ENCODE assay signal across 14 cellular contexts in genomic region chr1:70666381-70667140, GRCh38.
DNase-seq lines count a peak whose midpoint lies in the region; ATAC-seq, FAIRE-seq and TF ChIP-seq lines count a peak whose summit lies in the region.
"Had no signal": no experiment of that assay in that cellular context is flagged by ENCODE, and none has a peak within 500 bp of the region (broad histone marks: within the 10 kb centered on the region; RNA-seq: fewer than 3 reads in every experiment).

No MANE protein-coding gene starts in this region.

- H3K9me3 ChIP-seq in HEK293 (ENCODE audit: control insufficient read depth, insufficient read depth, low read depth, low read length) (no peaks in the 10 kb centered on the region), adrenal gland (replicated peaks in 1 of 3) (no peaks in the 10 kb centered on the region), pancreas (no peaks in the 10 kb centered on the region), neural progenitor cell (ENCODE audit: low read depth) (no peaks in the 10 kb centered on the region)
- H3K9me3 ChIP-seq: SJCRH30 had no signal

- peak; percentile 74 to 80 (median 77) for ATAC-seq in pancreas

- H3K27me3 ChIP-seq in adrenal gland = no peaks in the 10 kb centered on the region
- no peaks in the 10 kb centered on the region for H3K27me3 ChIP-seq in pancreas
- no peaks in the 10 kb centered on the region for H3K27me3 ChIP-seq in neural progenitor cell
- H3K27me3 ChIP-seq: SJCRH30 had no signal

- H3K4me1 Mint-ChIP-seq in neural progenitor cell = no peaks in the 10 kb centered on the region
- H3K4me1 Mint-ChIP-seq: CD8-positive, alpha-beta memory T cell had no signal

- H4K20me1 ChIP-seq in neural progenitor cell (ENCODE audit: low read depth) = no peaks in the 10 kb centered on the region

- TF ChIP-seq CTCF in HEK293 (tag by site-specific recombination; IDR thresholded peaks at IDR 0.05) (no peak), adrenal gland (IDR thresholded peaks at IDR 0.05) (no peak), pancreas (IDR thresholded peaks at IDR 0.05) (no peak), neural progenitor cell (IDR thresholded peaks at IDR 0.05) (no peak)

- no peak overlapping the region for H3K27ac Mint-ChIP-seq in neural progenitor cell
- H3K27ac Mint-ChIP-seq: CD8-positive, alpha-beta memory T cell had no signal

- no peaks in the 10 kb centered on the region; the same call in 1 of the 2 replicates for H3K4me1 ChIP-seq in HEK293 (ENCODE audit: control insufficient read depth, insufficient read depth, low read length)
- H3K4me1 ChIP-seq in adrenal gland (replicated peaks in 1 of 2) = no peaks in the 10 kb centered on the region
- peaks cover 10 to 38% (median 19%) of the 10 kb centered on the region in 3 donors for H3K4me1 ChIP-seq in pancreas
- no peaks in the 10 kb centered on the region for H3K4me1 ChIP-seq in neural progenitor cell
- H3K4me1 ChIP-seq: SJCRH30 had no signal

- no peak overlapping the region for H3K9ac ChIP-seq in neural progenitor cell

- H3K4me3 ChIP-seq in HEK293 (ENCODE audit: low read depth, low read length) (no peak overlapping the region), adrenal gland (no peak overlapping the region), pancreas (no peak overlapping the region), neural progenitor cell (no peak overlapping the region)
- H3K4me3 ChIP-seq: SJCRH30 had no signal

- H3K79me2 ChIP-seq in neural progenitor cell (ENCODE audit: low read depth) = no peaks in the 10 kb centered on the region

- 54 to 58% (median 56%) methylated on average over 8 of the region's 8 CpGs for WGBS in adrenal gland, 4 donors
- WGBS in pancreas, 2 donors = 15 to 16% methylated on average over 8 of the region's 8 CpGs

- peak in 5 of 7 donors; percentile 12 to 36 (median 19) for DNase-seq in adrenal gland
- DNase-seq in kidney tubule cell (ENCODE audit: low spot score) = peak; percentile 80
- DNase-seq in pancreas = peak in 4 of 6 donors; percentile 23 to 52 (median 40)
- DNase-seq in ureter (ENCODE audit: low spot score) = no peak
- no peak for DNase-seq in head of caudate nucleus
- DNase-seq in neural progenitor cell (ENCODE audit: low spot score) = no peak
- DNase-seq: CD8-positive, alpha-beta memory T cell; Karpas-422; NCI-H1105 treated with DMSO at 0.1 percent for 48 hours; NCI-H187; NCI-H446 treated with DMSO at 0.1 percent for 48 hours; SJCRH30 had no signal

- intact Hi-C loops in adrenal gland (cut with DNase I) = no loop called here
- intact Hi-C loops in pancreas (cut with DNase I) = no loop called here
- intact Hi-C loops in head of caudate nucleus (cut with DNase I) = no loop called here

- H3K36me3 ChIP-seq in HEK293 (ENCODE audit: control insufficient read depth in 2 of 2, insufficient read depth in 1 of 2, low read length in 2 of 2) (no peaks in the 10 kb centered on the region), adrenal gland (replicated peaks in 1 of 2) (no peaks in the 10 kb centered on the region), pancreas (no peaks in the 10 kb centered on the region), neural progenitor cell (no peaks in the 10 kb centered on the region)
- H3K36me3 ChIP-seq: SJCRH30 had no signal

- no peak for FAIRE-seq in pancreas (lab: Jason Lieb, UNC)
- FAIRE-seq: H54 had no signal

- H3K27me3 Mint-ChIP-seq in neural progenitor cell (ENCODE audit: insufficient read depth, low read depth) = no peaks in the 10 kb centered on the region
- H3K27me3 Mint-ChIP-seq: CD8-positive, alpha-beta memory T cell had no signal

- no peak for TF ChIP-seq POLR2A in adrenal gland (IDR thresholded peaks at IDR 0.05)

- H3K4me3 Mint-ChIP-seq in neural progenitor cell = no peak overlapping the region
- H3K4me3 Mint-ChIP-seq: CD8-positive, alpha-beta memory T cell had no signal

- CTCF ChIA-PET in HEK293 (lab: Yijun Ruan, JAX) = no interaction called here

- no peak overlapping the region for H3K27ac ChIP-seq in HEK293 (ENCODE audit: extremely low read depth, low read depth, low read length)
- H3K27ac ChIP-seq in adrenal gland = no peak overlapping the region
- peak overlapping the region; percentile 27 to 62 (median 36) for H3K27ac ChIP-seq in pancreas
- no peak overlapping the region for H3K27ac ChIP-seq in neural progenitor cell
- H3K27ac ChIP-seq: SJCRH30 had no signal

- no peaks in the 10 kb centered on the region for H3K36me3 Mint-ChIP-seq in neural progenitor cell
- H3K36me3 Mint-ChIP-seq: CD8-positive, alpha-beta memory T cell had no signal

- no peak overlapping the region for H2AFZ ChIP-seq in neural progenitor cell (replicated peaks)

- POLR2A ChIA-PET in HEK293 (lab: Yijun Ruan, JAX) = no interaction called here

- no peak overlapping the region for H3K4me2 ChIP-seq in neural progenitor cell

- H3F3A ChIP-seq in neural progenitor cell (ENCODE audit: low read depth) = no peaks in the 10 kb centered on the region

- H3K9me3 Mint-ChIP-seq in neural progenitor cell = no peaks in the 10 kb centered on the region
- H3K9me3 Mint-ChIP-seq: CD8-positive, alpha-beta memory T cell had no signal

TF ChIP-seq in HEK293, 187 proteins besides CTCF, POLR2A, EP300 and RAD21:
- no peak for TF ChIP-seq ZNF48 (tag by site-specific recombination; IDR thresholded peaks at IDR 0.05)
- peak; percentile 39 for TF ChIP-seq PRDM10 (tag by site-specific recombination; IDR thresholded peaks at IDR 0.05)

Comparison
In these comparisons a context has a peak if more than half of its experiments do, and no peak if none do; other contexts are left out.
1. H3K27ac ChIP-seq: peak in pancreas (4 of 4); none in HEK293 (single experiment), adrenal gland (0 of 5) and neural progenitor cell (single experiment).
2. DNase-seq: peak in adrenal gland (5 of 7), kidney tubule cell (single experiment) and pancreas (4 of 6); none in ureter (single experiment), head of caudate nucleus (0 of 42) and neural progenitor cell (single experiment).